In genomic region chr16:88814144-88814502, GRCh38 we compare ENCODE assay signal across 14 cellular contexts. TPM values are rescaled to one million over a fixed set of nuclear protein-coding genes. Genes with fewer than 3 reads are reported as not detected.
DNase-seq lines count a peak whose midpoint lies in the region; ATAC-seq lines count a peak whose summit lies in the region.
"Had no signal": no experiment of that assay in that cellular context is flagged by ENCODE, and none has a peak within 500 bp of the region (broad histone marks: within the 10 kb centered on the region; RNA-seq: fewer than 3 reads in every experiment).

No MANE protein-coding gene starts in this region.

- no peak overlapping the region for H3K27ac ChIP-seq in CD4-positive, CD25-positive, alpha-beta regulatory T cell (ENCODE audit: insufficient read depth, low read length, poor library complexity, severe bottlenecking)
- H3K27ac ChIP-seq: gastrocnemius medialis, testis had no signal

- H3K4me1 ChIP-seq in CD4-positive, CD25-positive, alpha-beta regulatory T cell (ENCODE audit: control insufficient read depth, insufficient read depth, low read length, poor library complexity, severe bottlenecking): peaks cover 36% of the 10 kb centered on the region

- no peak for DNase-seq in CD4-positive, CD25-positive, alpha-beta regulatory T cell
- DNase-seq in left lobe of liver (ENCODE audit: low spot score) (no peak), T-cell (no peak)
- DNase-seq: activated T-cell treated with anti-CD3 and anti-CD28 coated beads, Interleukin-2, amount 50 U/mL, for 1 hour; anterior cingulate cortex; DMS153; gastrocnemius medialis; NCI-H1436; retina; testis had no signal

- no peaks in the 10 kb centered on the region for H3K27me3 Mint-ChIP-seq in CD4-positive, CD25-positive, alpha-beta regulatory T cell
- no peaks in the 10 kb centered on the region for H3K27me3 Mint-ChIP-seq in activated naive CD8-positive, alpha-beta T cell
- no peaks in the 10 kb centered on the region for H3K27me3 Mint-ChIP-seq in T-cell

- no peak for ATAC-seq in CD4-positive, CD25-positive, alpha-beta regulatory T cell (ENCODE audit: low read depth in 2 of 2)
- no peak for ATAC-seq in left lobe of liver
- ATAC-seq in T-cell (replicated peaks in 1 of 4): no peak
- ATAC-seq: gastrocnemius medialis, Right ventricle myocardium inferior had no signal

- H3K9me3 ChIP-seq in CD4-positive, CD25-positive, alpha-beta regulatory T cell (ENCODE audit: control insufficient read depth in 2 of 2, low read length in 2 of 2): no peaks in the 10 kb centered on the region
- H3K9me3 ChIP-seq: gastrocnemius medialis, testis had no signal

- no peaks in the 10 kb centered on the region for H3K9me3 Mint-ChIP-seq in CD4-positive, CD25-positive, alpha-beta regulatory T cell
- no peaks in the 10 kb centered on the region for H3K9me3 Mint-ChIP-seq in activated naive CD8-positive, alpha-beta T cell (ENCODE audit: low read depth)
- H3K9me3 Mint-ChIP-seq in T-cell: no peaks in the 10 kb centered on the region
- H3K9me3 Mint-ChIP-seq: T-helper 1 cell treated with Interleukin-12 subunit alpha and Interleukin-12 subunit beta and Interleukin-4 antibody, amounts not matched to agents 30 μg/mL and 1 μg/mL, for 36 hours had no signal

- peak overlapping the region; percentile 46 to 77 (median 61) for H3K4me3 Mint-ChIP-seq in CD4-positive, CD25-positive, alpha-beta regulatory T cell
- H3K4me3 Mint-ChIP-seq in activated naive CD8-positive, alpha-beta T cell: peak overlapping the region; percentile 60
- no peak overlapping the region for H3K4me3 Mint-ChIP-seq in T-cell
- H3K4me3 Mint-ChIP-seq: T-helper 1 cell treated with Interleukin-12 subunit alpha and Interleukin-12 subunit beta and Interleukin-4 antibody, amounts not matched to agents 30 μg/mL and 1 μg/mL, for 36 hours had no signal

- peaks cover 3% of the 10 kb centered on the region for H3K36me3 ChIP-seq in CD4-positive, CD25-positive, alpha-beta regulatory T cell (ENCODE audit: control insufficient read depth, insufficient read depth, low read length)

- no peak overlapping the region for H3K4me3 ChIP-seq in CD4-positive, CD25-positive, alpha-beta regulatory T cell (ENCODE audit: low read depth, low read length)
- H3K4me3 ChIP-seq: gastrocnemius medialis, testis had no signal

- POLR2A ChIA-PET in T-cell (lab: Charles Lee): interaction anchor here in 1 of 2 donors (0.6 kb wide), 1 partner anchor 36 kb away, joined by 3 read pairs; no protein-coding TSS in a partner anchor

- H3K4me1 Mint-ChIP-seq in CD4-positive, CD25-positive, alpha-beta regulatory T cell: peaks cover 0 to 22% (median 0%) of the 10 kb centered on the region in 4 donors
- H3K4me1 Mint-ChIP-seq in activated naive CD8-positive, alpha-beta T cell (ENCODE audit: low read depth): peaks cover 5% of the 10 kb centered on the region
- H3K4me1 Mint-ChIP-seq in T-cell: peaks cover 11 to 23% (median 12%) of the 10 kb centered on the region in 3 donors

- H3K36me3 Mint-ChIP-seq in CD4-positive, CD25-positive, alpha-beta regulatory T cell: no peaks in the 10 kb centered on the region
- no peaks in the 10 kb centered on the region for H3K36me3 Mint-ChIP-seq in activated naive CD8-positive, alpha-beta T cell
- no peaks in the 10 kb centered on the region for H3K36me3 Mint-ChIP-seq in T-cell

- CTCF ChIA-PET in T-cell (lab: Charles Lee): no interaction called here

- peak overlapping the region in 1 of 3 donors; percentile 69 for H3K27ac Mint-ChIP-seq in CD4-positive, CD25-positive, alpha-beta regulatory T cell
- no peak overlapping the region for H3K27ac Mint-ChIP-seq in activated naive CD8-positive, alpha-beta T cell
- no peak overlapping the region for H3K27ac Mint-ChIP-seq in T-cell
- H3K27ac Mint-ChIP-seq: T-helper 1 cell treated with Interleukin-12 subunit alpha and Interleukin-12 subunit beta and Interleukin-4 antibody, amounts not matched to agents 30 μg/mL and 1 μg/mL, for 36 hours had no signal

- H3K27me3 ChIP-seq in CD4-positive, CD25-positive, alpha-beta regulatory T cell (ENCODE audit: control insufficient read depth, insufficient read depth, low read length): no peaks in the 10 kb centered on the region
- H3K27me3 ChIP-seq: gastrocnemius medialis, testis had no signal

RNA-seq across cellular contexts. Expression of gene APRT, which starts 2.4 kb away (rescaled TPM):
- total RNA-seq in CD4-positive, CD25-positive, alpha-beta regulatory T cell: 145 TPM
- 100 to 1,000 TPM; 370 to 489 (median 443) TPM for polyA plus RNA-seq in CD4-positive, CD25-positive, alpha-beta regulatory T cell
- 68.9 TPM for total RNA-seq in left lobe of liver
- 100 to 1,000 TPM; 166 to 245 (median 228) TPM for total RNA-seq in T-cell

RNA-seq across cellular contexts. Expression of gene CDT1, which starts 10.5 kb away (rescaled TPM):
- 4.8 TPM for total RNA-seq in CD4-positive, CD25-positive, alpha-beta regulatory T cell
- 1 to 10 TPM in 2 of 4 donors, under 1 TPM in 2; 0.60 to 1.4 (median 1.2) TPM for polyA plus RNA-seq in CD4-positive, CD25-positive, alpha-beta regulatory T cell
- total RNA-seq in left lobe of liver (0.50 TPM), T-cell (1 to 10 TPM in 4 of 5 donors, under 1 TPM in 1; 0.93 to 3.7 (median 1.5) TPM)

RNA-seq across cellular contexts. Expression of gene PIEZO1, which starts 29.1 kb away (rescaled TPM):
- total RNA-seq in CD4-positive, CD25-positive, alpha-beta regulatory T cell: 337 TPM
- polyA plus RNA-seq in CD4-positive, CD25-positive, alpha-beta regulatory T cell: 10 to 100 TPM; 18.1 to 23.6 (median 19.9) TPM
- 67.8 TPM for total RNA-seq in left lobe of liver
- total RNA-seq in T-cell: 100 to 1,000 TPM; 139 to 274 (median 240) TPM
- polyA plus RNA-seq: neural cell had no signal

RNA-seq across cellular contexts. Expression of gene GALNS, which starts 42.6 kb away (rescaled TPM):
- total RNA-seq in CD4-positive, CD25-positive, alpha-beta regulatory T cell: 63.1 TPM
- polyA plus RNA-seq in CD4-positive, CD25-positive, alpha-beta regulatory T cell: 10 to 100 TPM in 3 of 4 donors, 1 to 10 TPM in 1; 8.1 to 13.9 (median 11.3) TPM
- total RNA-seq in left lobe of liver (23.1 TPM), T-cell (10 to 100 TPM; 47.6 to 68.4 (median 58.4) TPM)

RNA-seq across cellular contexts. Expression of gene TRAPPC2L, which starts 42.8 kb away (rescaled TPM):
- total RNA-seq in CD4-positive, CD25-positive, alpha-beta regulatory T cell: 49.5 TPM
- polyA plus RNA-seq in CD4-positive, CD25-positive, alpha-beta regulatory T cell: 100 to 1,000 TPM; 111 to 164 (median 131) TPM
- total RNA-seq in left lobe of liver (20.2 TPM), T-cell (10 to 100 TPM; 45.6 to 61.1 (median 57.5) TPM)

Comparison
In these comparisons a context has a peak if more than half of its experiments do, and no peak if none do; other contexts are left out.
1. H3K4me3 Mint-ChIP-seq: peak in CD4-positive, CD25-positive, alpha-beta regulatory T cell (4 of 4) and activated naive CD8-positive, alpha-beta T cell (single experiment); none in T-cell (0 of 3).